20 cellular contexts compared by ENCODE assay signal in genomic region chr1:25055961-25056360, GRCh38.
A peak's percentile ranks its signal among the peaks of the same experiment; 100 is the strongest.
DNase-seq lines count a peak whose midpoint lies in the region; ATAC-seq and TF ChIP-seq lines count a peak whose summit lies in the region.
"Had no signal": no experiment of that assay in that cellular context is flagged by ENCODE, and none has a peak within 500 bp of the region (broad histone marks: within the 10 kb centered on the region; RNA-seq: fewer than 3 reads in every experiment).

No MANE protein-coding gene starts in this region.

- H3K9me3 Mint-ChIP-seq in WTC11 = no peaks in the 10 kb centered on the region
- no peaks in the 10 kb centered on the region for H3K9me3 Mint-ChIP-seq in natural killer cell
- H3K9me3 Mint-ChIP-seq in stimulated activated naive CD8-positive, alpha-beta T cell treated with anti-CD3 and anti-CD28 coated beads, Interleukin-15, amount 100 ng/mL, for 72 hours = no peaks in the 10 kb centered on the region
- H3K9me3 Mint-ChIP-seq: CD4-positive, alpha-beta T cell had no signal

- POLR2A ChIA-PET in WTC11 (lab: Charles Lee) = no interaction called here

- peak overlapping the region; percentile 73 for H3K27ac ChIP-seq in HL-60 (replicated peaks)
- H3K27ac ChIP-seq: GM23248, SJSA1 had no signal

- H3K4me1 Mint-ChIP-seq in WTC11 (peaks cover 14% of the 10 kb centered on the region), natural killer cell (peaks cover 0 to 28% of the 10 kb centered on the region in 2 donors)
- no peaks in the 10 kb centered on the region for H3K4me1 Mint-ChIP-seq in stimulated activated naive CD8-positive, alpha-beta T cell treated with anti-CD3 and anti-CD28 coated beads, Interleukin-15, amount 100 ng/mL, for 72 hours

- no peak for TF ChIP-seq CTCF in HL-60 (IDR thresholded peaks at IDR 0.05; ENCODE audit: insufficient read depth, low read length)
- no peak for TF ChIP-seq CTCF in WTC11 (IDR thresholded peaks at IDR 0.05)
- no peak for TF ChIP-seq CTCF in natural killer cell (IDR thresholded peaks at IDR 0.05)

- peaks cover 2% of the 10 kb centered on the region; the same call in 1 of the 2 replicates for H3K27me3 Mint-ChIP-seq in WTC11 (ENCODE audit: low read depth)
- peaks cover 48 to 53% of the 10 kb centered on the region in 2 donors for H3K27me3 Mint-ChIP-seq in natural killer cell (ENCODE audit: low read depth in 2 of 2)
- H3K27me3 Mint-ChIP-seq in stimulated activated naive CD8-positive, alpha-beta T cell treated with anti-CD3 and anti-CD28 coated beads, Interleukin-15, amount 100 ng/mL, for 72 hours = peaks cover 44% of the 10 kb centered on the region

- H3K27me3 ChIP-seq in HL-60 (ENCODE audit: insufficient read depth, poor library complexity, severe bottlenecking) = no peaks in the 10 kb centered on the region
- H3K27me3 ChIP-seq: MG63, SJSA1 had no signal

- no peaks in the 10 kb centered on the region for H3K36me3 Mint-ChIP-seq in WTC11
- no peaks in the 10 kb centered on the region for H3K36me3 Mint-ChIP-seq in natural killer cell

- H3K4me3 Mint-ChIP-seq in WTC11 = no peak overlapping the region
- H3K4me3 Mint-ChIP-seq in natural killer cell = no peak overlapping the region
- no peak overlapping the region for H3K4me3 Mint-ChIP-seq in stimulated activated naive CD8-positive, alpha-beta T cell treated with anti-CD3 and anti-CD28 coated beads, Interleukin-15, amount 100 ng/mL, for 72 hours
- H3K4me3 Mint-ChIP-seq: CD4-positive, alpha-beta T cell had no signal

- no peak overlapping the region for H3K27ac Mint-ChIP-seq in WTC11
- H3K27ac Mint-ChIP-seq in natural killer cell = no peak overlapping the region
- peak overlapping the region; percentile 34 to 49 for H3K27ac Mint-ChIP-seq in stimulated activated naive CD8-positive, alpha-beta T cell treated with anti-CD3 and anti-CD28 coated beads, Interleukin-15, amount 100 ng/mL, for 72 hours
- H3K27ac Mint-ChIP-seq: CD4-positive, alpha-beta T cell had no signal

- intact Hi-C loops in natural killer cell (cut with micrococcal nuclease) = no loop called here

- DNase-seq in HL-60 (ENCODE audit: low read depth in 1 of 2, low spot score in 1 of 2) (no peak), WTC11 (ENCODE audit: low spot score) (no peak), natural killer cell (peak; percentile 12), AG20443 (ENCODE audit: low spot score) (no peak), medulla oblongata (ENCODE audit: extremely low spot score) (no peak)
- no peak for DNase-seq in stimulated activated naive CD8-positive, alpha-beta T cell treated with anti-CD3 and anti-CD28 coated beads, Interleukin-15, amount 100 ng/mL, for 72 hours
- DNase-seq in activated naive CD4-positive, alpha-beta T cell treated with Interleukin-2 at 50 U/mL for 16 hours = no peak
- DNase-seq: Caco-2; CD4-positive, alpha-beta T cell; DMS 273 treated with DMSO at 0.1 percent for 48 hours; DMS79 treated with DMSO at 0.1 percent for 48 hours; GM23248; MG63; NCI-H1694 treated with DMSO at 0.1 percent for 48 hours; NCI-H2081 treated with DMSO at 0.1 percent for 48 hours; NCI-H2171 treated with DMSO at 0.1 percent for 48 hours; NCI-H524 treated with DMSO at 0.1 percent for 48 hours; OCI-M1 had no signal

- ATAC-seq in WTC11 (no peak), natural killer cell (no peak)
- ATAC-seq in stimulated activated naive CD8-positive, alpha-beta T cell treated with anti-CD3 and anti-CD28 coated beads, Interleukin-15, amount 100 ng/mL, for 72 hours = no peak

- no peak overlapping the region for H3K4me3 ChIP-seq in HL-60 (replicated peaks; ENCODE audit: insufficient read depth, low read length)
- H3K4me3 ChIP-seq: GM23248, HAP-1, MG63, SJSA1 had no signal

- CTCF ChIA-PET in WTC11 (lab: Charles Lee) = interaction anchor here (0.6 kb wide), 1 partner anchor 191 kb away, joined by 3 read pairs; no protein-coding TSS in a partner anchor

TF ChIP-seq in WTC11, 78 proteins besides CTCF, POLR2A, EP300 and RAD21:
- TF ChIP-seq PRDM15 (CRISPR knock-in tag; IDR thresholded peaks at IDR 0.05) (peak; percentile 82), FOXP4 (CRISPR knock-in tag; IDR thresholded peaks at IDR 0.05) (no peak), PREB (CRISPR knock-in tag; IDR thresholded peaks at IDR 0.05; ENCODE audit: borderline replicate concordance) (no peak), ATF1 (CRISPR knock-in tag; IDR thresholded peaks at IDR 0.05) (no peak), KAT7 (CRISPR knock-in tag; IDR thresholded peaks at IDR 0.05; ENCODE audit: borderline replicate concordance) (no peak)

Comparison
In these comparisons a context has a peak if more than half of its experiments do, and no peak if none do; other contexts are left out.
1. H3K27ac Mint-ChIP-seq: peak in stimulated activated naive CD8-positive, alpha-beta T cell treated with anti-CD3 and anti-CD28 coated beads, Interleukin-15, amount 100 ng/mL, for 72 hours (2 of 2); none in WTC11 (single experiment) and natural killer cell (0 of 2).